In the genomic region with DNA sequence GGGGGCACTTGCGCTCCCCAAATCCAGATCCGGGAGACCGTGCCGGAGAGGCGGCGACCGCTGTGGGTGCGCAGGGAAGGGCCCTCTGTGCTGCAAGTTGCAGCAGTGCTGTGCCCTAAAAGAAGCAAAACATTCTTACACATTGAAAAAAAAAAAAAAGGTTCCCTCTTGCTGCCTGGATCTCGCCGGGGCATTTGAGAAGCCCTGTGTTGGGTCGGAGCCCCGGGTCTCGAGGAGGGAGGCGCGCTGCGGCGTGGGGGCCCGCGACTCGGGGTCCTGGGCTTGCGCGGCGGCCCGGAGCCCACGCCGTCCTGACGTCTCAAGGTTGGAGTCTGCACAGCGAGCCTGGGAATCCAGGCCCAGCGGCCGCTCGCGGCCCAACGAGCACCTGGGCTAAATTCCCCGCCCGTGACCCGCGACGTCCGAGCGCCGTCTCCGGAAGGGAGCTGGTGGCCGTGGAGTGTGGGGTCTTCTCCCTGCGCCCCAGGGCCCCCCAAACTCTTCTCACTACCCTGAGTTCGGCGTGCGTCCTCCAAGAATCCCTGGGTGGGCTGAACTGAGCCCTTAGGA, we compare ENCODE assay signal across 8 cellular contexts.
DNase-seq lines count a peak whose midpoint lies in the region; ATAC-seq and TF ChIP-seq lines count a peak whose summit lies in the region.

No MANE protein-coding gene starts in this region.

- TF ChIP-seq CTCF in astrocyte of the cerebellum (IDR thresholded peaks at IDR 0.05; ENCODE audit: low read depth, low read length, missing control alignments), result peak; percentile 37

- peak; percentile 11 to 21 for DNase-seq in activated CD4-positive, alpha-beta T cell treated with anti-CD3 and anti-CD28 coated beads, Interleukin-2, amount 50 U/mL, for 48 hours
- DNase-seq in activated CD4-positive, alpha-beta T cell treated with anti-CD3 and anti-CD28 coated beads for 1 hour, result no peak
- DNase-seq in astrocyte of the cerebellum (ENCODE audit: low read depth) (no peak), iPS-NIHi11 (ENCODE audit: low spot score) (peak; percentile 32), COR-L47 (lab: John Stamatoyannopoulos, UW) (no peak), NOMO-1 (lab: John Stamatoyannopoulos, UW; ENCODE audit: unreplicated experiment in 2 of 2) (no peak)

- H3K27ac Mint-ChIP-seq in stimulated activated memory B cell treated with anti-CD40 and anti-IgM and Interleukin-4, amounts not matched to agents 10 μg/mL and 1 μg/mL and 100 μg/mL, for 72 hours, result no peak overlapping the region

- H3K36me3 Mint-ChIP-seq in stimulated activated memory B cell treated with anti-CD40 and anti-IgM and Interleukin-4, amounts not matched to agents 10 μg/mL and 1 μg/mL and 100 μg/mL, for 72 hours, result no peaks in the 10 kb centered on the region

- H3K4me1 Mint-ChIP-seq in stimulated activated memory B cell treated with anti-CD40 and anti-IgM and Interleukin-4, amounts not matched to agents 10 μg/mL and 1 μg/mL and 100 μg/mL, for 72 hours, result peaks cover 6% of the 10 kb centered on the region

- peak overlapping the region; percentile 71 for H3K4me3 Mint-ChIP-seq in stimulated activated memory B cell treated with anti-CD40 and anti-IgM and Interleukin-4, amounts not matched to agents 10 μg/mL and 1 μg/mL and 100 μg/mL, for 72 hours

- no peaks in the 10 kb centered on the region for H3K9me3 Mint-ChIP-seq in stimulated activated memory B cell treated with anti-CD40 and anti-IgM and Interleukin-4, amounts not matched to agents 10 μg/mL and 1 μg/mL and 100 μg/mL, for 72 hours

- no peak for ATAC-seq in stimulated activated memory B cell treated with anti-CD40 and anti-IgM and Interleukin-4, amounts not matched to agents 10 μg/mL and 1 μg/mL and 100 μg/mL, for 72 hours
- no peak for ATAC-seq in GM18498 (IDR thresholded peaks at IDR 0.05; ENCODE audit: unreplicated experiment)

- H3K27me3 Mint-ChIP-seq in stimulated activated memory B cell treated with anti-CD40 and anti-IgM and Interleukin-4, amounts not matched to agents 10 μg/mL and 1 μg/mL and 100 μg/mL, for 72 hours, result peaks cover 54% of the 10 kb centered on the region

- peak overlapping the region; percentile 62 for H3K4me3 ChIP-seq in astrocyte of the cerebellum (ENCODE audit: low read depth, low read length)

- in situ Hi-C loops in astrocyte of the cerebellum (cut with HindIII; ENCODE audit: low sequenced_read_pairs), result no loop called here

Comparison
In these comparisons a context has a peak if more than half of its experiments do, and no peak if none do; other contexts are left out.
1. DNase-seq: peak in activated CD4-positive, alpha-beta T cell treated with anti-CD3 and anti-CD28 coated beads, Interleukin-2, amount 50 U/mL, for 48 hours (2 of 2) and iPS-NIHi11 (single experiment); none in activated CD4-positive, alpha-beta T cell treated with anti-CD3 and anti-CD28 coated beads for 1 hour (single experiment), astrocyte of the cerebellum (single experiment), COR-L47 (single experiment) and NOMO-1 (0 of 2).